20 cellular contexts compared by ENCODE assay signal in the genomic region with DNA sequence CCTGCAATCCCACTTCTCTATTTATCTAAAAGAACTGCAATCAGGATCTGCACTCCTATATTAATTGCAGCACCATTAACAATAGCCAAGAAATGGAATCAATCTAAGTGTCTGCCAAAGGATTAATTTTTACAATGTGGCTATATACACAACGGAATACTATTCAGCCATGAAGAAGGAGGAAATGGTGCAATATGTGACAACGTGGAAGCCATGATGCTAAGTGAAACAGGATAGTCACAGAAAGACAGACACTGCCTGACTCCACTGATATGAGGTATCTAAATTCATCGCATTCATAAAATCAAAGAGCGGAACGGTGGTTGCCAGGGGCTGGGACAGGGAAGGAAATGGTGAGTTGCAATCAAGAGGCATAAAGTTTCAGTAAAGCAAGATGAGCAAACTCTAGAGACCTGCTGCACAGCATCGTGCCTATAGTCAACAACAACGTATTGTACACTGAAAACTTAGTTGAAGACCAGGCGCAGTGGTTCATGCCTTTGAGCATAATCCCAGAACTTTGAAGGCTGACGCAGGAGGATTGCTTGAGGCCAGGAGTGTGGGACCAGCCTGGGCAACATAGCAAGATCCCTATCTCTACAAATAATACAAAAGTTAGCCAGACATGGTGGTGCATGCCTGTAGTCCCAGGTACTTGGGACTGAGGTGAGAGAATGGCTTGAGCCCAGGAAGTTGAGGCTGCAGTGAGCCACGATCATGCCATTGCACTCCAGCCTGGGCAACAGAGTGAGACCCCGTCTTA.
DNase-seq lines count a peak whose midpoint lies in the region; TF ChIP-seq lines count a peak whose summit lies in the region.
"Had no signal": no experiment of that assay in that cellular context is flagged by ENCODE, and none has a peak within 500 bp of the region (broad histone marks: within the 10 kb centered on the region; RNA-seq: fewer than 3 reads in every experiment).

No MANE protein-coding gene starts in this region.

- no peak overlapping the region for H2BK12ac ChIP-seq in trophoblast cell (ENCODE audit: low read length)

- no peaks in the 10 kb centered on the region for H3K36me3 ChIP-seq in BLaER1
- no peaks in the 10 kb centered on the region for H3K36me3 ChIP-seq in KMS-11 (ENCODE audit: insufficient read depth)
- peaks cover 5 to 8% of the 10 kb centered on the region in 2 experiments for H3K36me3 ChIP-seq in trophoblast cell (ENCODE audit: control insufficient read depth in 1 of 2, insufficient read depth in 2 of 2, low read length in 2 of 2)

- H3K27me3 ChIP-seq in BLaER1 (no peaks in the 10 kb centered on the region), KMS-11 (ENCODE audit: insufficient read depth, low read depth) (no peaks in the 10 kb centered on the region), trophoblast cell (ENCODE audit: insufficient read depth, low read length) (no peaks in the 10 kb centered on the region)

- H2BK5ac ChIP-seq in trophoblast cell (ENCODE audit: low read depth, low read length, poor library complexity): no peak overlapping the region

- H4K12ac ChIP-seq in trophoblast cell (ENCODE audit: low read depth, low read length): no peak overlapping the region

- no peak overlapping the region for H3K4ac ChIP-seq in trophoblast cell (ENCODE audit: low read depth, low read length)

- no peak overlapping the region for H2AFZ ChIP-seq in KMS-11 (ENCODE audit: low read depth)
- H2AFZ ChIP-seq in trophoblast cell (ENCODE audit: insufficient read depth, low read length, poor library complexity): no peak overlapping the region

- H3K4me2 ChIP-seq in BLaER1 (peak overlapping the region; percentile 46), KMS-11 (peak overlapping the region; percentile 19; the same call in 1 of the 2 replicates), trophoblast cell (ENCODE audit: low read length) (no peak overlapping the region)
- H3K4me2 ChIP-seq: SK-N-SH had no signal

- DNase-seq in trophoblast cell: peak; percentile 82 to 89
- no peak for DNase-seq in cerebellar cortex (ENCODE audit: low spot score)
- no peak for DNase-seq in posterior cingulate gyrus
- DNase-seq in T-helper 1 cell: no peak
- no peak for DNase-seq in NCI-H446 (lab: John Stamatoyannopoulos, UW)
- DNase-seq: CD8-positive, alpha-beta T cell; DMS153; MV-4-11; NCI-H1105; NCI-H1436 treated with DMSO at 0.1 percent for 48 hours; NCI-H187 treated with DMSO at 0.1 percent for 48 hours; NCI-H2107; NCI-H524 treated with DMSO at 0.1 percent for 48 hours; NCI-H774; SK-N-SH had no signal

- no peak overlapping the region for H2AK5ac ChIP-seq in trophoblast cell (ENCODE audit: low read length)

- H4K20me1 ChIP-seq in BLaER1 (no peaks in the 10 kb centered on the region), KMS-11 (ENCODE audit: insufficient read depth) (no peaks in the 10 kb centered on the region)

- no peak overlapping the region for H2BK120ac ChIP-seq in trophoblast cell (ENCODE audit: insufficient read depth, low read length, poor library complexity)

- no peak overlapping the region for H4K8ac ChIP-seq in trophoblast cell (ENCODE audit: low read depth, low read length)

- no peak overlapping the region for H3K18ac ChIP-seq in trophoblast cell (ENCODE audit: low read length)

- peaks cover 9% of the 10 kb centered on the region; the same call in 1 of the 2 replicates for H3K79me2 ChIP-seq in KMS-11 (ENCODE audit: insufficient read depth, low read depth)
- peaks cover 2% of the 10 kb centered on the region for H3K79me2 ChIP-seq in trophoblast cell (ENCODE audit: control insufficient read depth, insufficient read depth, low read length, poor library complexity)

- H3K9ac ChIP-seq in BLaER1 (no peak overlapping the region), KMS-11 (no peak overlapping the region), trophoblast cell (ENCODE audit: low read length) (no peak overlapping the region)
- H3K9ac ChIP-seq: SK-N-SH had no signal

- intact Hi-C loops in posterior cingulate gyrus (cut with DNase I): no loop called here

- H3K9me3 ChIP-seq in BLaER1 (no peaks in the 10 kb centered on the region), trophoblast cell (ENCODE audit: insufficient read depth, low read depth, low read length) (no peaks in the 10 kb centered on the region)
- H3K9me3 ChIP-seq: SK-N-SH had no signal

- no peak overlapping the region for H3K23ac ChIP-seq in trophoblast cell (ENCODE audit: low read length)

- TF ChIP-seq CTCF in KMS-11 (conservative IDR thresholded peaks at IDR 0.05; ENCODE audit: low read depth, low read length): no peak

- no peak overlapping the region for H3K4me3 ChIP-seq in BLaER1
- no peak overlapping the region for H3K4me3 ChIP-seq in KMS-11 (IDR thresholded peaks at IDR 0.05; ENCODE audit: insufficient read depth, low read depth, low read length)
- H3K4me3 ChIP-seq in trophoblast cell (ENCODE audit: low read depth, low read length): no peak overlapping the region

- H3K27ac ChIP-seq in BLaER1 (no peak overlapping the region), KMS-11 (no peak overlapping the region), cingulate gyrus (ENCODE audit: low read depth, low read length) (peak overlapping the region; percentile 98), trophoblast cell (ENCODE audit: low read depth, low read length) (no peak overlapping the region)
- H3K27ac ChIP-seq: C4-2B, HL-60 had no signal

- H3K79me1 ChIP-seq in trophoblast cell (ENCODE audit: low read length): peaks cover 2% of the 10 kb centered on the region

- H3K14ac ChIP-seq in trophoblast cell (ENCODE audit: low read length): no peak overlapping the region

- no CpG with 5 or more reads among the region's 11 CpGs for WGBS in trophoblast cell (ENCODE audit: extremely low coverage, insufficient coverage, insufficient read length)

- H3K4me1 ChIP-seq in BLaER1: peaks cover 78% of the 10 kb centered on the region
- H3K4me1 ChIP-seq in KMS-11 (ENCODE audit: low read depth, poor library complexity, severe bottlenecking): peaks cover 59% of the 10 kb centered on the region
- H3K4me1 ChIP-seq in trophoblast cell (ENCODE audit: control insufficient read depth in 1 of 2, insufficient read depth in 2 of 2, low read length in 2 of 2): peaks cover 0 to 3% of the 10 kb centered on the region in 2 experiments

- H4K91ac ChIP-seq in trophoblast cell (ENCODE audit: low read depth, low read length): no peak overlapping the region

Comparison
In these comparisons a context has a peak if more than half of its experiments do, and no peak if none do; other contexts are left out.
1. DNase-seq: peak in trophoblast cell (2 of 2); none in cerebellar cortex (single experiment), posterior cingulate gyrus (0 of 10), T-helper 1 cell (0 of 5) and NCI-H446 (0 of 2).